In genomic region chr16:85698459-85699223, GRCh38 we compare ENCODE assay signal across 25 cellular contexts. TPM values are rescaled to one million over a fixed set of nuclear protein-coding genes. Genes with fewer than 3 reads are reported as not detected.
"Had no signal": no experiment of that assay in that cellular context is flagged by ENCODE, and none has a peak within 500 bp of the region (broad histone marks: within the 10 kb centered on the region; RNA-seq: fewer than 3 reads in every experiment).

No MANE protein-coding gene starts in this region.

- H3K36me3 ChIP-seq: brain microvascular endothelial cell, cardiac muscle cell, MG63, Peyer's patch, WERI-Rb-1 had no signal

- H3K27me3 ChIP-seq: brain microvascular endothelial cell, cardiac muscle cell, MG63, Peyer's patch had no signal

- H3K9me3 ChIP-seq: MG63, Peyer's patch had no signal

- FAIRE-seq: colon had no signal

- H3K9me3 Mint-ChIP-seq: activated CD4-positive, alpha-beta memory T cell treated with anti-CD3 and anti-CD28 coated beads, Interleukin-2, amount 10 ng/mL, durations not matched to agents 7 days and 5 days; activated naive CD4-positive, alpha-beta T cell treated with anti-CD3 and anti-CD28 coated beads, Interleukin-2, amount 10 ng/mL, durations not matched to agents 7 days and 5 days; activated naive CD8-positive, alpha-beta T cell treated with anti-CD3 and anti-CD28 coated beads for 36 hours; activated T-helper 2 cell treated with anti-CD3 and anti-CD28 coated beads, Interferon-gamma antibody, Interleukin-2, Interleukin-4, amounts not matched to agents 10 μg/mL and 5 μg/mL and 100 μg/mL, durations not matched to agents 14 hours and 24 hours and 36 hours had no signal

- H3K4me3 ChIP-seq: cardiac muscle cell, MG63, Peyer's patch, SK-N-MC had no signal

- H3K36me3 Mint-ChIP-seq: activated naive CD4-positive, alpha-beta T cell treated with anti-CD3 and anti-CD28 coated beads, Interleukin-2, amount 10 ng/mL, durations not matched to agents 7 days and 5 days; activated naive CD8-positive, alpha-beta T cell treated with anti-CD3 and anti-CD28 coated beads for 36 hours had no signal

- H3K27ac ChIP-seq: brain microvascular endothelial cell, Peyer's patch, SK-N-MC, WERI-Rb-1 had no signal

- ATAC-seq: activated CD4-positive, alpha-beta T cell treated with anti-CD3 and anti-CD28 coated beads for 36 hours; activated T-cell treated with anti-CD3 and anti-CD28 coated beads, Interleukin-2, amount 50 U/mL, for 72 hours had no signal

- DNase-seq: activated CD4-positive, alpha-beta memory T cell treated with anti-CD3 and anti-CD28 coated beads, Interleukin-2, amount 10 ng/mL, durations not matched to agents 7 days and 5 days; activated CD4-positive, alpha-beta T cell treated with anti-CD3 and anti-CD28 coated beads for 36 hours; activated CD4-positive, alpha-beta T cell treated with anti-CD3 and anti-CD28 coated beads, Interleukin-2, amount 50 U/mL, for 1 hour; activated gamma-delta T cell treated with Interleukin-2 at 50 U/mL for 16 hours; activated naive CD4-positive, alpha-beta T cell treated with anti-CD3 and anti-CD28 coated beads, Interleukin-2, amount 10 ng/mL, durations not matched to agents 7 days and 5 days; activated naive CD8-positive, alpha-beta T cell treated with anti-CD3 and anti-CD28 coated beads for 36 hours; activated T-cell treated with anti-CD3 and anti-CD28 coated beads for 4 hours; activated T-cell treated with anti-CD3 and anti-CD28 coated beads, Interleukin-2, amount 50 U/mL, for 72 hours; brain microvascular endothelial cell; cerebellar nuclear complex; MV-4-11; NCI-H1092 treated with DMSO at 0.1 percent for 48 hours; NCI-H1436; NCI-H2081; NCI-H2227 treated with DMSO at 0.1 percent for 48 hours; NCI-H526; NCI-H774; Peyer's patch; T-helper 1 cell; WERI-Rb-1 had no signal

- H3K4me1 Mint-ChIP-seq: activated CD4-positive, alpha-beta memory T cell treated with anti-CD3 and anti-CD28 coated beads, Interleukin-2, amount 10 ng/mL, durations not matched to agents 7 days and 5 days; activated CD4-positive, alpha-beta T cell treated with anti-CD3 and anti-CD28 coated beads for 36 hours; activated naive CD4-positive, alpha-beta T cell treated with anti-CD3 and anti-CD28 coated beads, Interleukin-2, amount 10 ng/mL, durations not matched to agents 7 days and 5 days; activated naive CD8-positive, alpha-beta T cell treated with anti-CD3 and anti-CD28 coated beads for 36 hours had no signal

- H3K4me3 Mint-ChIP-seq: activated CD4-positive, alpha-beta memory T cell treated with anti-CD3 and anti-CD28 coated beads, Interleukin-2, amount 10 ng/mL, durations not matched to agents 7 days and 5 days; activated CD4-positive, alpha-beta T cell treated with anti-CD3 and anti-CD28 coated beads for 36 hours; activated naive CD4-positive, alpha-beta T cell treated with anti-CD3 and anti-CD28 coated beads, Interleukin-2, amount 10 ng/mL, durations not matched to agents 7 days and 5 days; activated naive CD8-positive, alpha-beta T cell treated with anti-CD3 and anti-CD28 coated beads for 36 hours; activated T-cell treated with anti-CD3 and anti-CD28 coated beads, Interleukin-2, amount 50 U/mL, for 72 hours had no signal

- H3K4me1 ChIP-seq: Peyer's patch had no signal

RNA-seq across cellular contexts. Expression of gene C16orf74, which starts 52.3 kb away (rescaled TPM):
- total RNA-seq: activated T-helper 2 cell treated with anti-CD3 and anti-CD28 coated beads, Interferon-gamma antibody, Interleukin-2, Interleukin-4, amounts not matched to agents 10 μg/mL and 5 μg/mL and 100 μg/mL, durations not matched to agents 14 hours and 24 hours and 36 hours had no signal
